Comparison of ENCODE assay signal across 17 cellular contexts in the genomic region with DNA sequence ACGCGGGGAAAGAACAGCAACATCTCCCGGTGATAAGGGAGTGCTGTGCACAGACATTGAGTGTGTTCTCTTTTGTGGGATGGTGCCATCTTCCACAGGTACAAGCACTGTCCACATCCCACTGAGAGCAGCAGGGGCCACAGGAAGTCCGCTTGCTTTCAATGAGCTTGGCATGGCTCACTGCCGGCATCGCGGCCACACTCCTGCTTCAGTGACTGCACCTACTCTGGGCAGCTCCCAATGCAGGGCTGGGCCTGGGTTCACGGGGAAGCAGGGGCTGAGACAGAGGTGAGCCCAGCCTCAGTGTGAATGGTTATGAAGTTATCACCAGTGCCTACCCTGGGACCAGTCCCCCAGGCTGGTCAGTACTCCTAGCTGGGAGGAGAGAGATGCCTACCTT.
DNase-seq lines count a peak whose midpoint lies in the region; ATAC-seq and TF ChIP-seq lines count a peak whose summit lies in the region.
"Had no signal": no experiment of that assay in that cellular context is flagged by ENCODE, and none has a peak within 500 bp of the region (broad histone marks: within the 10 kb centered on the region; RNA-seq: fewer than 3 reads in every experiment).

No MANE protein-coding gene starts in this region.

- 60 to 72% (median 61%) methylated on average over 7 to 8 of the region's 8 CpGs for WGBS in spleen, 5 donors

- peak overlapping the region; percentile 73 for H3K4me2 ChIP-seq in Karpas-422 (ENCODE audit: low read depth, low read length, poor library complexity, severe bottlenecking)

- DNase-seq in Karpas-422: no peak
- DNase-seq in cerebellar cortex (ENCODE audit: low spot score): peak; percentile 81
- DNase-seq in left lung: no peak
- DNase-seq in spleen: no peak
- no peak for DNase-seq in GM10266 (ENCODE audit: extremely low spot score)
- DNase-seq in activated CD8-positive, alpha-beta memory T cell treated with anti-CD3 and anti-CD28 coated beads, Interleukin-2, amount 50 U/mL, for 4 hours: no peak
- DNase-seq in stimulated activated CD4-positive, alpha-beta T cell treated with anti-CD3 and anti-CD28 coated beads, Interleukin-15, amount 100 ng/mL, for 24 hours: no peak
- no peak for DNase-seq in H4 (ENCODE audit: low spot score)
- DNase-seq: activated CD4-positive, alpha-beta T cell treated with anti-CD3 and anti-CD28 coated beads, Interleukin-2, amount 50 U/mL, for 1 hour; activated T-cell treated with anti-CD3 and anti-CD28 coated beads, Interleukin-2, amount 50 U/mL, for 48 hours; AML-193; NCI-H1092 treated with DMSO at 0.1 percent for 48 hours; NCI-H2171 treated with DMSO at 0.1 percent for 48 hours; ovary; SHP77 treated with DMSO at 0.1 percent for 48 hours; T-helper 9 cell had no signal

- H3K36me3 ChIP-seq in Karpas-422 (ENCODE audit: insufficient read depth, low read length) (no peaks in the 10 kb centered on the region), left lung (no peaks in the 10 kb centered on the region), spleen (no peaks in the 10 kb centered on the region)
- H3K36me3 ChIP-seq: ovary, suprapubic skin had no signal

- H3K79me2 ChIP-seq in Karpas-422 (ENCODE audit: low read length): peaks cover 20% of the 10 kb centered on the region

- H3K9ac ChIP-seq in Karpas-422 (ENCODE audit: low read length): peak overlapping the region; percentile 40

- peak overlapping the region; percentile 74 for H3K27ac ChIP-seq in Karpas-422 (ENCODE audit: low read length)
- peak overlapping the region; percentile 73 to 74 for H3K27ac ChIP-seq in left lung
- H3K27ac ChIP-seq in spleen: peak overlapping the region in 6 of 8 donors; percentile 11 to 75 (median 64)
- H3K27ac ChIP-seq: ovary, suprapubic skin had no signal

- intact Hi-C loops in left lung (cut with DNase I): no loop called here
- intact Hi-C loops in spleen (cut with DNase I; ENCODE audit: low total_unique reads): no loop called here

- ATAC-seq in left lung: no peak

- TF ChIP-seq CTCF in left lung (IDR thresholded peaks at IDR 0.05) (no peak), spleen (IDR thresholded peaks at IDR 0.05 in 8 of 11, conservative IDR thresholded peaks at IDR 0.05 in 3 of 11) (no peak), GM10266 (IDR thresholded peaks at IDR 0.05; ENCODE audit: control insufficient read depth, insufficient read depth, low read depth, missing control alignments) (no peak)

- H3K9me2 ChIP-seq in Karpas-422 (replicated peaks; ENCODE audit: insufficient read depth, low read length): no peaks in the 10 kb centered on the region

- no peak for TF ChIP-seq POLR2A in spleen (IDR thresholded peaks at IDR 0.05)

- H3K27me3 ChIP-seq in Karpas-422 (ENCODE audit: low read length) (no peaks in the 10 kb centered on the region), left lung (no peaks in the 10 kb centered on the region), spleen (replicated peaks in 1 of 7) (no peaks in the 10 kb centered on the region)
- H3K27me3 ChIP-seq: ovary, suprapubic skin had no signal

- no peak overlapping the region for H2AFZ ChIP-seq in Karpas-422 (ENCODE audit: low read length)

- H3K9me3 ChIP-seq in Karpas-422 (ENCODE audit: low read length) (no peaks in the 10 kb centered on the region), left lung (no peaks in the 10 kb centered on the region), spleen (no peaks in the 10 kb centered on the region)
- H3K9me3 ChIP-seq: ovary, suprapubic skin had no signal

- H4K20me1 ChIP-seq in Karpas-422 (ENCODE audit: insufficient read depth, low read depth, low read length): peaks cover 9% of the 10 kb centered on the region; the same call in 1 of the 2 replicates

- H3K4me3 ChIP-seq in Karpas-422 (ENCODE audit: low read length) (peak overlapping the region; percentile 46; the same call in 1 of the 2 replicates), left lung (peak overlapping the region in 1 of 2 donors; percentile 0), spleen (peak overlapping the region in 5 of 8 donors; percentile 18 to 50 (median 34))
- H3K4me3 ChIP-seq: ovary, suprapubic skin had no signal

- H3K4me1 ChIP-seq in Karpas-422 (ENCODE audit: low read length): peaks cover 89% of the 10 kb centered on the region
- peaks cover 17 to 66% of the 10 kb centered on the region in 2 donors for H3K4me1 ChIP-seq in left lung
- peaks cover 23 to 67% (median 37%) of the 10 kb centered on the region in 6 donors for H3K4me1 ChIP-seq in spleen
